17 cellular contexts compared by ENCODE assay signal in the genomic region with DNA sequence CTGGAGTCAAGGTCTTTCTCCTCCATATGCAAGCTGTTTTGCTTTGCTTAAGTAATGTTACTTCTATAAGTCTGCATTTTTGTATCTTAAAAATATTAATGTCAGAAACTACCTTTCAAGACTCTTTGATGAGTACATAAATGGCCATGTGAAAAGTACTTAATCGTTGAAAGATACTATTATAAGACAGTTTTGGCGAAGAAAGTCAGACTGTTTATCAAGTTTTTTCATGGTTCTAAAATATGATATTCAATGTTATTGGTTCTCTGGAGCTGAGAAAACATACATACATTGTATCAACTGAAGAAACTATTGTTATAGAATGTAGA. TPM values are rescaled to one million over a fixed set of nuclear protein-coding genes. Genes with fewer than 3 reads are reported as not detected.
DNase-seq lines count a peak whose midpoint lies in the region; ATAC-seq and TF ChIP-seq lines count a peak whose summit lies in the region.
"Had no signal": no experiment of that assay in that cellular context is flagged by ENCODE, and none has a peak within 500 bp of the region (broad histone marks: within the 10 kb centered on the region; RNA-seq: fewer than 3 reads in every experiment).

No MANE protein-coding gene starts in this region.

- TF ChIP-seq CTCF in 22Rv1 (IDR thresholded peaks at IDR 0.05) (peak; percentile 51), KMS-11 (conservative IDR thresholded peaks at IDR 0.05; ENCODE audit: low read depth, low read length) (peak; percentile 18; the same call in 1 of the 2 replicates), transverse colon (IDR thresholded peaks at IDR 0.05) (peak in 1 of 5 experiments; percentile 4)

- no peak for TF ChIP-seq POLR2A in transverse colon (IDR thresholded peaks at IDR 0.05)

- in situ Hi-C loops in transverse colon (cut with MboI; ENCODE audit: low pct_ligation_motif_present in 1 of 4, low pct_unique_long_range_greater_than_20kb in 1 of 4, low sequenced_read_pairs in 3 of 4): loop anchor here (5.0 to 25.0 kb wide), 6 partner anchors 80 to 330 kb away; partner anchors contain the start of gene PNO1 (in 1 of the 4)

- CTCF ChIA-PET in activated CD4-positive, alpha-beta memory T cell treated with anti-CD3 and anti-CD28 coated beads for 36 hours (lab: Charles Lee): interaction anchor here (0.6 to 3.4 kb wide), 41 partner anchors 12 to 502 kb away, joined by 3 to 44 read pairs (median 5); partner anchors contain the start of genes CNRIP1, PLEK and PPP3R1

- no peaks in the 10 kb centered on the region for H3K36me3 ChIP-seq in KMS-11 (ENCODE audit: insufficient read depth)
- no peaks in the 10 kb centered on the region for H3K36me3 ChIP-seq in SK-N-MC (ENCODE audit: insufficient read depth, low read length)
- no peaks in the 10 kb centered on the region for H3K36me3 ChIP-seq in transverse colon
- H3K36me3 ChIP-seq: left ventricle myocardium inferior, stomach, tibial artery had no signal

- peak overlapping the region; percentile 67; the same call in 1 of the 2 replicates for H2AFZ ChIP-seq in KMS-11 (ENCODE audit: low read depth)

- H3K4me3 ChIP-seq in KMS-11 (IDR thresholded peaks at IDR 0.05; ENCODE audit: insufficient read depth, low read depth, low read length): peak overlapping the region; percentile 86
- H3K4me3 ChIP-seq in SK-N-MC: no peak overlapping the region
- no peak overlapping the region for H3K4me3 ChIP-seq in transverse colon
- H3K4me3 ChIP-seq: dorsolateral prefrontal cortex, left ventricle myocardium inferior, skin epidermis, stomach, tibial artery had no signal

- peaks cover 1% of the 10 kb centered on the region for H3K9me3 Mint-ChIP-seq in memory B cell
- H3K9me3 Mint-ChIP-seq in activated CD4-positive, alpha-beta memory T cell treated with anti-CD3 and anti-CD28 coated beads for 36 hours: no peaks in the 10 kb centered on the region
- H3K9me3 Mint-ChIP-seq: activated naive CD8-positive, alpha-beta T cell treated with anti-CD3 and anti-CD28 coated beads, Interleukin-2, amount 50 U/mL, for 24 hours; activated T-cell treated with anti-CD3 and anti-CD28 coated beads, Interleukin-2, amount 50 U/mL, for 4 hours; T-helper 1 cell treated with Interleukin-12 subunit alpha and Interleukin-12 subunit beta and Interleukin-4 antibody, amounts not matched to agents 30 μg/mL and 1 μg/mL, for 36 hours had no signal

- ATAC-seq in memory B cell (ENCODE audit: low read depth): no peak

- H3K9me3 ChIP-seq in SK-N-MC (ENCODE audit: low read depth, low read length) (no peaks in the 10 kb centered on the region), transverse colon (no peaks in the 10 kb centered on the region)
- H3K9me3 ChIP-seq: SK-N-SH, stomach had no signal

- H3K4me1 ChIP-seq in KMS-11 (ENCODE audit: low read depth, poor library complexity, severe bottlenecking): peaks cover 30% of the 10 kb centered on the region
- peaks cover 0 to 15% (median 7%) of the 10 kb centered on the region in 4 donors for H3K4me1 ChIP-seq in transverse colon

- WGBS in transverse colon (ENCODE audit: low coverage in 1 of 2), 2 donors: 86 to 90% methylated on average over 2 of the region's 2 CpGs

- H3K4me3 Mint-ChIP-seq in memory B cell: no peak overlapping the region
- H3K4me3 Mint-ChIP-seq in activated CD4-positive, alpha-beta memory T cell treated with anti-CD3 and anti-CD28 coated beads for 36 hours: no peak overlapping the region
- H3K4me3 Mint-ChIP-seq: T-helper 1 cell treated with Interleukin-12 subunit alpha and Interleukin-12 subunit beta and Interleukin-4 antibody, amounts not matched to agents 30 μg/mL and 1 μg/mL, for 36 hours had no signal

- DNase-seq in SK-N-MC (ENCODE audit: low read depth, low spot score) (no peak), memory B cell (ENCODE audit: low spot score in 2 of 2) (no peak), SHP77 treated with DMSO at 0.1 percent for 48 hours (lab: John Stamatoyannopoulos, UW) (no peak), transverse colon (no peak), anterior cingulate cortex (lab: John Stamatoyannopoulos, UW) (no peak)
- DNase-seq in activated CD4-positive, alpha-beta memory T cell treated with anti-CD3 and anti-CD28 coated beads for 36 hours: no peak

- no peaks in the 10 kb centered on the region for H4K20me1 ChIP-seq in KMS-11 (ENCODE audit: insufficient read depth)

- H3K36me3 Mint-ChIP-seq in memory B cell: peaks cover 2% of the 10 kb centered on the region
- no peaks in the 10 kb centered on the region for H3K36me3 Mint-ChIP-seq in activated CD4-positive, alpha-beta memory T cell treated with anti-CD3 and anti-CD28 coated beads for 36 hours

- no peak overlapping the region for H3K9ac ChIP-seq in KMS-11
- H3K9ac ChIP-seq in SK-N-MC (ENCODE audit: insufficient read length): peak overlapping the region; percentile 0
- H3K9ac ChIP-seq: SK-N-SH had no signal

- H3K27ac Mint-ChIP-seq in memory B cell: peak overlapping the region; percentile 98
- no peak overlapping the region for H3K27ac Mint-ChIP-seq in activated CD4-positive, alpha-beta memory T cell treated with anti-CD3 and anti-CD28 coated beads for 36 hours

- TF ChIP-seq EP300 in transverse colon (IDR thresholded peaks at IDR 0.05; ENCODE audit: low read depth): no peak

- H3K27ac ChIP-seq in 22Rv1: no peak overlapping the region
- H3K27ac ChIP-seq in KMS-11: 0 out of 2 replicates have a peak overlapping the region, but pooled peaks have one; percentile 84
- H3K27ac ChIP-seq in SK-N-MC: no peak overlapping the region
- H3K27ac ChIP-seq in transverse colon: no peak overlapping the region

- H3K4me2 ChIP-seq in KMS-11: peak overlapping the region; percentile 91; the same call in 1 of the 2 replicates
- H3K4me2 ChIP-seq: SK-N-SH had no signal

- H3K27me3 ChIP-seq in KMS-11 (ENCODE audit: insufficient read depth, low read depth) (no peaks in the 10 kb centered on the region), transverse colon (no peaks in the 10 kb centered on the region)
- H3K27me3 ChIP-seq: dorsolateral prefrontal cortex, stomach, tibial artery had no signal

- no peaks in the 10 kb centered on the region for H3K79me2 ChIP-seq in KMS-11 (ENCODE audit: insufficient read depth, low read depth)

- POLR2A ChIA-PET in activated CD4-positive, alpha-beta memory T cell treated with anti-CD3 and anti-CD28 coated beads for 36 hours (lab: Charles Lee): no interaction called here

- H3K27me3 Mint-ChIP-seq in memory B cell: no peaks in the 10 kb centered on the region
- no peaks in the 10 kb centered on the region for H3K27me3 Mint-ChIP-seq in activated CD4-positive, alpha-beta memory T cell treated with anti-CD3 and anti-CD28 coated beads for 36 hours

- intact Hi-C loops in activated CD4-positive, alpha-beta memory T cell treated with anti-CD3 and anti-CD28 coated beads for 36 hours (cut with micrococcal nuclease): loop anchor here (1.0 to 5.0 kb wide), 8 partner anchors 18 to 320 kb away; partner anchors contain the start of genes APLF and FBXO48
- intact Hi-C loops in transverse colon (cut with DNase I; ENCODE audit: low total_unique reads): loop anchor here (5.0 kb wide), 1 partner anchor 320 kb away; no protein-coding TSS in a partner anchor

- peaks cover 22% of the 10 kb centered on the region for H3K4me1 Mint-ChIP-seq in memory B cell
- H3K4me1 Mint-ChIP-seq in activated CD4-positive, alpha-beta memory T cell treated with anti-CD3 and anti-CD28 coated beads for 36 hours (ENCODE audit: low read depth): peaks cover 14% of the 10 kb centered on the region

RNA-seq across cellular contexts. Expression of gene FBXO48, which starts 25.1 kb away (rescaled TPM):
- 1 to 10 TPM; 2.3 to 2.6 TPM for total RNA-seq in activated CD4-positive, alpha-beta memory T cell treated with anti-CD3 and anti-CD28 coated beads for 36 hours
- 1 to 10 TPM in 3 of 4 donors, under 1 TPM in 1; 0.60 to 2.6 (median 2.2) TPM for total RNA-seq in transverse colon

RNA-seq across cellular contexts. Expression of gene APLF, which starts 25.4 kb away (rescaled TPM):
- 1 to 10 TPM; 3.0 to 3.1 TPM for total RNA-seq in activated CD4-positive, alpha-beta memory T cell treated with anti-CD3 and anti-CD28 coated beads for 36 hours
- 10 to 100 TPM in 2 of 4 donors, 1 to 10 TPM in 2; 2.9 to 28.5 (median 8.1) TPM for total RNA-seq in transverse colon
